18 cellular contexts compared by ENCODE assay signal in the genomic region with DNA sequence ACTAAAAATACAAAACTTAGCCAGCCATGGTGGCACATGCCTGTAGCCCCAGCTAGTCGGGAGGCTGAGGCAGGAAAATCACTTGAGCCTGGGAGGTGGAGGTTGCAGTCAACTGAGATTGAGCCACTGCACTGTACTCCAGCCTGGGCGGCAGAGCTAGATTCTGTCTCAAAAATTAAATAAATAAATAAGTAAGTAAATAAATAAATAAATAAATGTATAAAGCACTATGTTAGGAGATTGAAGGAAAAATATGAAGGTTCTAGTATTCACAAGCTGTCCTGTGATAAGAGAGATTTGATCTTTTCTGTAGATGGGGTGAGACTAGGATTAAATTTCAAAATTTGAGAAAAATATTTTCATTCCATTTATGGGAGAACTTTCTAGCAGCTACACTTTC. TPM values are rescaled to one million over a fixed set of nuclear protein-coding genes. Genes with fewer than 3 reads are reported as not detected.
A peak's percentile ranks its signal among the peaks of the same experiment; 100 is the strongest.
DNase-seq lines count a peak whose midpoint lies in the region; ATAC-seq and TF ChIP-seq lines count a peak whose summit lies in the region.
"Had no signal": no experiment of that assay in that cellular context is flagged by ENCODE, and none has a peak within 500 bp of the region (broad histone marks: within the 10 kb centered on the region; RNA-seq: fewer than 3 reads in every experiment).

No MANE protein-coding gene starts in this region.

- no peaks in the 10 kb centered on the region for H3K9me3 Mint-ChIP-seq in endodermal cell
- H3K9me3 Mint-ChIP-seq: CD4-positive, alpha-beta T cell; HFFc6 had no signal

- H3K4me3 Mint-ChIP-seq in endodermal cell = no peak overlapping the region
- H3K4me3 Mint-ChIP-seq: CD4-positive, alpha-beta T cell; GM23338; HFFc6 had no signal

- H3K27me3 ChIP-seq in DND-41 (ENCODE audit: insufficient read depth, low read length, poor library complexity) (no peaks in the 10 kb centered on the region), endodermal cell (ENCODE audit: control insufficient read depth, insufficient read depth, low read length, poor library complexity, severe bottlenecking) (peaks cover 22% of the 10 kb centered on the region)

- intact Hi-C loops in posterior vena cava (cut with DNase I) = no loop called here

- H3K4me3 ChIP-seq in DND-41 (ENCODE audit: low read depth in 1 of 2, low read length in 2 of 2) (no peak overlapping the region), endodermal cell (ENCODE audit: low read length) (no peak overlapping the region)
- H3K4me3 ChIP-seq: GM23338 had no signal

- no peaks in the 10 kb centered on the region for H3K79me2 ChIP-seq in DND-41 (ENCODE audit: insufficient read depth, low read length)

- H3K9ac ChIP-seq in DND-41 (ENCODE audit: low read depth, low read length) = no peak overlapping the region
- no peak overlapping the region for H3K9ac ChIP-seq in endodermal cell (ENCODE audit: extremely low read depth, low read length, poor library complexity, severe bottlenecking)

- 67% methylated on average over 1 of the region's 2 CpGs; no CpG with 5 or more reads in 1 of the 2 experiments for WGBS in endodermal cell (ENCODE audit: insufficient coverage in 1 of 2, insufficient read length in 1 of 2), 2 experiments

- peaks cover 7% of the 10 kb centered on the region for H3K4me1 ChIP-seq in DND-41 (ENCODE audit: insufficient read depth, low read length)
- no peaks in the 10 kb centered on the region for H3K4me1 ChIP-seq in endodermal cell (ENCODE audit: control insufficient read depth, insufficient read depth, low read length)

- TF ChIP-seq CTCF in 22Rv1 (IDR thresholded peaks at IDR 0.05) = no peak
- TF ChIP-seq CTCF in DND-41 (IDR thresholded peaks at IDR 0.05; ENCODE audit: borderline replicate concordance, extremely low read depth, low read length, poor library complexity, severe bottlenecking) = no peak
- no peak for TF ChIP-seq CTCF in endodermal cell (conservative IDR thresholded peaks at IDR 0.05)

- H3K36me3 Mint-ChIP-seq in endodermal cell (ENCODE audit: low read depth) = no peaks in the 10 kb centered on the region

- no peak overlapping the region for H3K4me2 ChIP-seq in DND-41 (ENCODE audit: insufficient read depth, low read length)
- H3K4me2 ChIP-seq: GM23338 had no signal

- DNase-seq in DND-41 (peak; percentile 1), endodermal cell (peak; percentile 27), posterior vena cava (ENCODE audit: low spot score) (peak; percentile 12)
- no peak for DNase-seq in stimulated activated CD4-positive, alpha-beta T cell treated with anti-CD3 and anti-CD28 coated beads, Interleukin-1b, Interleukin-23, amount 100 ng/mL, for 48 hours
- DNase-seq: AML-193; Caco-2; CD4-positive, alpha-beta T cell; GDM1; HCEC 1CT; HFFc6; IMR-90; KBM-7 had no signal

- H2AFZ ChIP-seq in DND-41 (ENCODE audit: low read depth, low read length) = no peak overlapping the region
- H2AFZ ChIP-seq: GM23338 had no signal

- peaks cover 8% of the 10 kb centered on the region for H3K4me1 Mint-ChIP-seq in endodermal cell

- ATAC-seq in DND-41 (ENCODE audit: insufficient read depth, low read depth) (no peak), GM18858 (IDR thresholded peaks at IDR 0.05; ENCODE audit: unreplicated experiment) (no peak), GM19452 (IDR thresholded peaks at IDR 0.05; ENCODE audit: unreplicated experiment) (no peak)
- ATAC-seq: GM23338 had no signal

- 0 out of 2 replicates have a peak, but pooled peaks cover under 1% of the 10 kb centered on the region for H4K20me1 ChIP-seq in DND-41 (ENCODE audit: insufficient read depth, low read length)

- H3K9me3 ChIP-seq in DND-41 (ENCODE audit: insufficient read depth, low read length, severe bottlenecking) (no peaks in the 10 kb centered on the region), endodermal cell (ENCODE audit: control insufficient read depth, low read length) (no peaks in the 10 kb centered on the region)
- H3K9me3 ChIP-seq: Caco-2 had no signal

- peaks cover 39% of the 10 kb centered on the region for H3K27me3 Mint-ChIP-seq in endodermal cell (ENCODE audit: insufficient read depth)

- H3K27ac Mint-ChIP-seq in endodermal cell = no peak overlapping the region
- H3K27ac Mint-ChIP-seq: CD4-positive, alpha-beta T cell; GM23338; HFFc6 had no signal

- no peaks in the 10 kb centered on the region for H3K36me3 ChIP-seq in DND-41 (ENCODE audit: insufficient read depth, low read length)
- H3K36me3 ChIP-seq in endodermal cell (ENCODE audit: control insufficient read depth, insufficient read depth, low read length) = peaks cover 4% of the 10 kb centered on the region

- H3K27ac ChIP-seq in 22Rv1 (peak overlapping the region; percentile 1; the same call in 1 of the 2 replicates), DND-41 (ENCODE audit: low read length) (no peak overlapping the region), endodermal cell (ENCODE audit: low read depth, low read length) (no peak overlapping the region)
- H3K27ac ChIP-seq: C4-2B had no signal

RNA-seq across cellular contexts. Expression of gene DNAJC22, which starts 5.7 kb away (rescaled TPM):
- total RNA-seq in endodermal cell (1 to 10 TPM; 1.9 to 4.6 TPM), posterior vena cava (under 1 TPM in 1 of 2 donors, not detected in 1; 0.05 TPM)
- polyA plus RNA-seq in endodermal cell (2013, experiment 1 of 2) = 1.9 TPM
- 2.2 TPM for polyA plus RNA-seq in endodermal cell (2013, experiment 2 of 2)
- total RNA-seq: CD4-positive, alpha-beta T cell had no signal
- polyA plus RNA-seq: GM23338 had no signal

RNA-seq across cellular contexts. Expression of gene SPATS2, which starts 14.9 kb away (rescaled TPM):
- total RNA-seq in endodermal cell (10 to 100 TPM; 50.2 to 64.8 TPM), posterior vena cava (10 to 100 TPM; 12.1 to 14.8 TPM)
- polyA plus RNA-seq in endodermal cell (2013, experiment 1 of 2) = 52.3 TPM
- 46.9 TPM for polyA plus RNA-seq in endodermal cell (2013, experiment 2 of 2)

RNA-seq across cellular contexts. Expression of gene C1QL4, which starts 15.4 kb away (rescaled TPM):
- total RNA-seq in endodermal cell (under 1 TPM; 0.20 to 0.38 TPM), posterior vena cava (not detected)
- 31.0 TPM for polyA plus RNA-seq in endodermal cell (2013, experiment 1 of 2)
- 38.9 TPM for polyA plus RNA-seq in endodermal cell (2013, experiment 2 of 2)
- total RNA-seq: CD4-positive, alpha-beta T cell; GM23338 had no signal
- polyA plus RNA-seq: BJ, GM23338 had no signal

RNA-seq across cellular contexts. Expression of gene TROAP, which starts 29.3 kb away (rescaled TPM):
- total RNA-seq in endodermal cell (10 to 100 TPM; 60.5 to 87.4 TPM), posterior vena cava (under 1 TPM; 0.10 to 0.60 TPM)
- 89.3 TPM for polyA plus RNA-seq in endodermal cell (2013, experiment 1 of 2)
- polyA plus RNA-seq in endodermal cell (2013, experiment 2 of 2) = 86.0 TPM

RNA-seq across cellular contexts. Expression of gene PRPH, which starts 57.4 kb away (rescaled TPM):
- under 1 TPM; 0.42 to 0.51 TPM for total RNA-seq in endodermal cell
- polyA plus RNA-seq in endodermal cell (2013, experiment 1 of 2) = 18.3 TPM
- 16.8 TPM for polyA plus RNA-seq in endodermal cell (2013, experiment 2 of 2)
- under 1 TPM; 0.32 to 0.67 TPM for total RNA-seq in posterior vena cava
- total RNA-seq: HFFc6, IMR-90 had no signal
- polyA plus RNA-seq: BJ, IMR-90 had no signal
